24 cellular contexts compared by ENCODE assay signal in genomic region chr9:124409410-124409809, GRCh38. TPM values are rescaled to one million over a fixed set of nuclear protein-coding genes. Genes with fewer than 3 reads are reported as not detected.
"Had no signal": no experiment of that assay in that cellular context is flagged by ENCODE, and none has a peak within 500 bp of the region (broad histone marks: within the 10 kb centered on the region; RNA-seq: fewer than 3 reads in every experiment).

No MANE protein-coding gene starts in this region.

- H3K27ac ChIP-seq: left ventricle myocardium inferior, pancreas, spleen, upper lobe of right lung, VCaP had no signal

- ATAC-seq: activated naive CD8-positive, alpha-beta T cell treated with anti-CD3 and anti-CD28 coated beads, Interleukin-2, amount 50 U/mL, for 24 hours; activated T-cell treated with anti-CD3 and anti-CD28 coated beads, Interleukin-2, amount 50 U/mL, for 4 hours; naive thymus-derived CD8-positive, alpha-beta T cell; sciatic nerve; stimulated activated naive B cell treated with anti-CD40 and anti-IgM and Interleukin-4, amounts not matched to agents 10 μg/mL and 1 μg/mL and 100 μg/mL, for 72 hours; upper lobe of right lung had no signal

- H3K9me3 ChIP-seq: left ventricle myocardium inferior, pancreas, spleen, upper lobe of right lung had no signal

- H3K4me3 ChIP-seq: left ventricle myocardium inferior, pancreas, spleen, upper lobe of right lung had no signal

- H3K27me3 ChIP-seq: pancreas, spleen, upper lobe of right lung had no signal

- DNase-seq: activated CD4-positive, alpha-beta T cell treated with anti-CD3 and anti-CD28 coated beads, Interleukin-2, amount 50 U/mL, for 1 hour; activated CD4-positive, CD25-positive, alpha-beta regulatory T cell treated with anti-CD3 and anti-CD28 coated beads, Interleukin-2, amount 50 U/mL, for 72 hours; activated CD8-positive, alpha-beta memory T cell treated with anti-CD3 and anti-CD28 coated beads, Interleukin-2, amount 50 U/mL, for 4 hours; activated effector memory CD4-positive, alpha-beta T cell treated with Interleukin-2 at 50 U/mL for 16 hours; activated naive CD4-positive, alpha-beta T cell treated with anti-CD3 and anti-CD28 coated beads, Interleukin-2, amount 10 ng/mL, durations not matched to agents 7 days and 5 days; activated naive CD8-positive, alpha-beta T cell treated with anti-CD3 and anti-CD28 coated beads, Interleukin-2, amount 50 U/mL, for 24 hours; activated T-cell treated with anti-CD3 and anti-CD28 coated beads, Interleukin-2, amount 50 U/mL, for 4 hours; cerebellar nuclear complex; effector CD8-positive, alpha-beta T cell; glutamatergic neuron; hippocampal formation; left ventricle myocardium inferior; naive thymus-derived CD8-positive, alpha-beta T cell; pancreas; spleen; stimulated activated CD4-positive, alpha-beta T cell treated with anti-CD3 and anti-CD28 coated beads, Interleukin-4, amount 100 ng/mL, for 4 hours; stimulated activated naive B cell treated with anti-CD40 and anti-IgM and Interleukin-4, amounts not matched to agents 10 μg/mL and 1 μg/mL and 100 μg/mL, for 72 hours; T-helper 2 cell; upper lobe of right lung had no signal

RNA-seq across cellular contexts. Expression of gene ADGRD2, which starts 40.8 kb away (rescaled TPM):
- total RNA-seq: activated T-cell treated with anti-CD3 and anti-CD28 coated beads, Interleukin-2, amount 50 U/mL, for 4 hours; bronchial epithelial cell; fibroblast of lung; left ventricle myocardium inferior; naive thymus-derived CD8-positive, alpha-beta T cell; pancreas; pulmonary artery endothelial cell; sciatic nerve; upper lobe of right lung had no signal
- polyA plus RNA-seq: fibroblast of lung; naive thymus-derived CD8-positive, alpha-beta T cell had no signal
